Comparison of ENCODE assay signal across 17 cellular contexts in genomic region chr18:75201936-75202335, GRCh38. TPM values are rescaled to one million over a fixed set of nuclear protein-coding genes. Genes with fewer than 3 reads are reported as not detected.
A peak's percentile ranks its signal among the peaks of the same experiment; 100 is the strongest.
DNase-seq lines count a peak whose midpoint lies in the region; ATAC-seq, FAIRE-seq and TF ChIP-seq lines count a peak whose summit lies in the region.
"Had no signal": no experiment of that assay in that cellular context is flagged by ENCODE, and none has a peak within 500 bp of the region (broad histone marks: within the 10 kb centered on the region; RNA-seq: fewer than 3 reads in every experiment).

No MANE protein-coding gene starts in this region.

- H3K36me3 ChIP-seq in endothelial cell of umbilical vein (ENCODE audit: control insufficient read depth in 2 of 2, extremely low read depth in 1 of 2, insufficient read depth in 2 of 2, low read length in 2 of 2) (peaks cover 0 to 7% of the 10 kb centered on the region in 2 experiments), psoas muscle (ENCODE audit: insufficient read depth in 1 of 2, low read depth in 1 of 2) (peaks cover 0 to 8% of the 10 kb centered on the region in 2 donors), smooth muscle cell (ENCODE audit: low read depth) (no peaks in the 10 kb centered on the region)

- H3F3A ChIP-seq in smooth muscle cell (ENCODE audit: low read depth): peaks cover under 1% of the 10 kb centered on the region

- H4K20me1 ChIP-seq in endothelial cell of umbilical vein (replicated peaks; ENCODE audit: control insufficient read depth, extremely low read depth, insufficient read depth, low read length) (no peaks in the 10 kb centered on the region), smooth muscle cell (ENCODE audit: low read depth) (peaks cover 94% of the 10 kb centered on the region)

- H3K9me3 ChIP-seq in endothelial cell of umbilical vein (replicated peaks; ENCODE audit: control insufficient read depth, insufficient read depth, low read length) (no peaks in the 10 kb centered on the region), psoas muscle (no peaks in the 10 kb centered on the region), smooth muscle cell (replicated peaks; ENCODE audit: low read depth) (no peaks in the 10 kb centered on the region)
- H3K9me3 ChIP-seq: Caco-2 had no signal

- H2AFZ ChIP-seq in endothelial cell of umbilical vein (ENCODE audit: low read depth, low read length) (peak overlapping the region; percentile 27), smooth muscle cell (ENCODE audit: low read depth) (no peak overlapping the region)
- H2AFZ ChIP-seq: GM23248 had no signal

- CTCF ChIA-PET in endothelial cell of umbilical vein (lab: Charles Lee): interaction anchor here (1.0 kb wide), 1 partner anchor 278 kb away, joined by 3 read pairs; no protein-coding TSS in a partner anchor

- no peak for FAIRE-seq in endothelial cell of umbilical vein (lab: Jason Lieb, UNC)

- H3K79me2 ChIP-seq in endothelial cell of umbilical vein (ENCODE audit: control insufficient read depth, insufficient read depth, low read length) (peaks cover 51% of the 10 kb centered on the region), smooth muscle cell (ENCODE audit: low read depth) (peaks cover 86% of the 10 kb centered on the region)

- no peak for TF ChIP-seq CTCF in endothelial cell of umbilical vein (IDR thresholded peaks at IDR 0.05; ENCODE audit: extremely low read depth in 1 of 2, insufficient read depth in 1 of 2, low read depth in 1 of 2, low read length in 2 of 2)
- TF ChIP-seq CTCF in psoas muscle (IDR thresholded peaks at IDR 0.05): peak; percentile 17
- no peak for TF ChIP-seq CTCF in smooth muscle cell (IDR thresholded peaks at IDR 0.05; ENCODE audit: borderline replicate concordance, insufficient read depth, poor library complexity, severe bottlenecking)

- dilution Hi-C loops in endothelial cell of umbilical vein (cut with MboI; ENCODE audit: extremely low pct_ligation_motif_present, low sequenced_read_pairs): no loop called here

- H3K27ac ChIP-seq in endothelial cell of umbilical vein (ENCODE audit: insufficient read depth, low read depth, low read length) (no peak overlapping the region), psoas muscle (peak overlapping the region; percentile 99), smooth muscle cell (ENCODE audit: low read depth) (no peak overlapping the region)
- H3K27ac ChIP-seq: GM23248 had no signal

- H3K4me2 ChIP-seq in endothelial cell of umbilical vein (ENCODE audit: insufficient read depth, low read length) (peak overlapping the region; percentile 8), smooth muscle cell (no peak overlapping the region)

- H3K4me3 ChIP-seq in endothelial cell of umbilical vein (replicated peaks in 1 of 3; ENCODE audit: insufficient read depth in 1 of 3, low read depth in 1 of 3, low read length in 3 of 3) (no peak overlapping the region), psoas muscle (peak overlapping the region; percentile 87), smooth muscle cell (no peak overlapping the region)
- H3K4me3 ChIP-seq: GM23248 had no signal

- no peak overlapping the region for H3K9ac ChIP-seq in endothelial cell of umbilical vein (replicated peaks; ENCODE audit: extremely low read depth, insufficient read depth, low read length)
- H3K9ac ChIP-seq in smooth muscle cell (ENCODE audit: low read depth): no peak overlapping the region

- BruUV-seq in endothelial cell of umbilical vein (replicated peaks; lab: Mats Ljungman, UMichigan): no TSS peak

- peaks cover 33% of the 10 kb centered on the region for H3K4me1 ChIP-seq in endothelial cell of umbilical vein (ENCODE audit: control insufficient read depth, extremely low read depth, insufficient read depth, low read length)
- peaks cover 71% of the 10 kb centered on the region for H3K4me1 ChIP-seq in psoas muscle
- H3K4me1 ChIP-seq in smooth muscle cell (ENCODE audit: low read depth): peaks cover 16% of the 10 kb centered on the region
- H3K4me1 ChIP-seq: Caco-2 had no signal

- POLR2A ChIA-PET in endothelial cell of umbilical vein (lab: Charles Lee): no interaction called here

- 30 to 40% (median 36%) methylated on average over 8 of the region's 8 CpGs for WGBS in psoas muscle, 3 donors
- 89% methylated on average over 8 of the region's 8 CpGs for WGBS in smooth muscle cell (ENCODE audit: low lambda C conversion rate)

- intact Hi-C loops in endothelial cell of umbilical vein (cut with micrococcal nuclease) (loop anchor here (10.0 kb wide), 2 partner anchors 367 to 707 kb away; partner anchors contain the start of gene CNDP2), psoas muscle (cut with DNase I) (loop anchor here in 1 of 2 donors (5.0 kb wide), 1 partner anchor 40 kb away; no protein-coding TSS in a partner anchor), sciatic nerve (cut with DNase I) (no loop called here)

- H3K9me1 ChIP-seq in endothelial cell of umbilical vein (replicated peaks; ENCODE audit: control insufficient read depth, extremely low read depth, insufficient read depth, low read length): no peaks in the 10 kb centered on the region

- DNase-seq in EL: peak; percentile 12
- peak; percentile 46 for DNase-seq in NCI-H2107 (lab: John Stamatoyannopoulos, UW)
- DNase-seq in endothelial cell of umbilical vein (ENCODE audit: low read depth, low spot score): no peak
- peak; percentile 67 to 87 for DNase-seq in psoas muscle
- no peak for DNase-seq in activated CD4-positive, CD25-positive, alpha-beta regulatory T cell treated with anti-CD3 and anti-CD28 coated beads, Interleukin-2, amount 50 U/mL, for 72 hours
- no peak for DNase-seq in sciatic nerve (ENCODE audit: low spot score)
- no peak for DNase-seq in smooth muscle cell (lab: John Stamatoyannopoulos, UW; ENCODE audit: unreplicated experiment)
- no peak for DNase-seq in 8988T
- DNase-seq: activated CD8-positive, alpha-beta T cell treated with anti-CD3 and anti-CD28 coated beads, Interleukin-2, amount 10 ng/mL, durations not matched to agents 7 days and 5 days; Caco-2; cerebellar nuclear complex; GM23248; Karpas-422; naive thymus-derived CD4-positive, alpha-beta T cell; NCI-H1694 treated with DMSO at 0.1 percent for 48 hours; NCI-H82; SW 1271 had no signal

- no peak for TF ChIP-seq POLR2A in endothelial cell of umbilical vein (IDR thresholded peaks at IDR 0.05; ENCODE audit: low read depth, low read length)

- ATAC-seq in psoas muscle (peak; percentile 85 to 95 (median 88)), sciatic nerve (no peak)
- ATAC-seq: activated CD8-positive, alpha-beta T cell treated with anti-CD3 and anti-CD28 coated beads, Interleukin-2, amount 10 ng/mL, durations not matched to agents 7 days and 5 days; naive thymus-derived CD4-positive, alpha-beta T cell had no signal

- H3K27me3 ChIP-seq in endothelial cell of umbilical vein (ENCODE audit: control insufficient read depth in 2 of 2, insufficient read depth in 2 of 2, low read length in 2 of 2) (no peaks in the 10 kb centered on the region), psoas muscle (ENCODE audit: insufficient read depth in 3 of 3, low read length in 2 of 3) (no peaks in the 10 kb centered on the region), smooth muscle cell (ENCODE audit: low read depth) (no peaks in the 10 kb centered on the region)

TF ChIP-seq in endothelial cell of umbilical vein, 7 proteins besides CTCF, POLR2A, EP300 and RAD21:
- TF ChIP-seq GATA2 (IDR thresholded peaks at IDR 0.05; ENCODE audit: insufficient read depth, insufficient read length, low read depth, low read length) (no peak), FOS (IDR thresholded peaks at IDR 0.05; ENCODE audit: borderline replicate concordance, insufficient read depth, low read length) (no peak), POLR2AphosphoS5 (IDR thresholded peaks at IDR 0.05; ENCODE audit: insufficient read depth, low read depth, low read length) (no peak), MYC (IDR thresholded peaks at IDR 0.05; ENCODE audit: low read depth, low read length) (no peak), EZH2 (IDR thresholded peaks at IDR 0.05; ENCODE audit: borderline replicate concordance, low read depth, low read length, severe bottlenecking) (no peak), JUN (IDR thresholded peaks at IDR 0.05; ENCODE audit: borderline replicate concordance, insufficient read depth, insufficient read length, low read depth) (no peak), MAX (IDR thresholded peaks at IDR 0.05; ENCODE audit: insufficient read depth, insufficient read length) (no peak)

RNA-seq across cellular contexts. Expression of gene PTGR3, which starts 7.0 kb away (rescaled TPM):
- 18.3 and 21.9 TPM in 2 replicates for total RNA-seq in endothelial cell of umbilical vein
- polyA plus RNA-seq in endothelial cell of umbilical vein: 10.0 and 13.9 TPM in 2 replicates
- polyA plus RNA-seq in endothelial cell of umbilical vein (2011; cell fraction: cytosol; rRNA removed): 13.9 and 14.1 TPM in 2 replicates
- polyA plus RNA-seq in endothelial cell of umbilical vein (2011; cell fraction: nucleus; rRNA removed): 37.1 and 46.1 TPM in 2 replicates
- 15.8 and 20.0 TPM in 2 replicates for polyA plus RNA-seq in endothelial cell of umbilical vein (2012)
- 27.0 and 27.8 TPM in 2 replicates for polyA minus RNA-seq in endothelial cell of umbilical vein
- polyA minus RNA-seq in endothelial cell of umbilical vein (2011; cell fraction: cytosol; rRNA and poly(A)+ RNA removed): 19.0 TPM
- 16.1 and 17.8 TPM in 2 replicates for polyA minus RNA-seq in endothelial cell of umbilical vein (2011; cell fraction: nucleus; rRNA and poly(A)+ RNA removed)
- 10 to 100 TPM; 29.0 to 66.4 (median 52.8) TPM for total RNA-seq in psoas muscle
- 10 to 100 TPM; 20.6 to 31.7 (median 23.6) TPM for polyA plus RNA-seq in psoas muscle
- 31.6 TPM for total RNA-seq in sciatic nerve
- 32.9 and 35.0 TPM in 2 replicates for total RNA-seq in smooth muscle cell
- polyA plus RNA-seq in smooth muscle cell: 29.6 and 29.7 TPM in 2 replicates

RNA-seq across cellular contexts. Expression of gene TSHZ1, which starts 8.7 kb away (rescaled TPM):
- total RNA-seq in endothelial cell of umbilical vein (10.2 and 11.4 TPM in 2 replicates), psoas muscle (1 to 10 TPM; 7.8 to 9.9 (median 9.8) TPM), sciatic nerve (25.4 TPM), smooth muscle cell (25.1 and 26.1 TPM in 2 replicates)
- polyA plus RNA-seq in endothelial cell of umbilical vein (3.7 and 4.2 TPM in 2 replicates), psoas muscle (10 to 100 TPM in 1 of 3 donors, 1 to 10 TPM in 2; 2.0 to 10.5 (median 3.2) TPM), smooth muscle cell (20.7 and 21.3 TPM in 2 replicates)
- 4.4 and 4.6 TPM in 2 replicates for polyA plus RNA-seq in endothelial cell of umbilical vein (2011; cell fraction: cytosol; rRNA removed)
- 5.1 TPM in 2 replicates for polyA plus RNA-seq in endothelial cell of umbilical vein (2011; cell fraction: nucleus; rRNA removed)
- 6.3 and 7.3 TPM in 2 replicates for polyA plus RNA-seq in endothelial cell of umbilical vein (2012)
- 5.9 and 6.0 TPM in 2 replicates for polyA minus RNA-seq in endothelial cell of umbilical vein
- 6.5 TPM for polyA minus RNA-seq in endothelial cell of umbilical vein (2011; cell fraction: cytosol; rRNA and poly(A)+ RNA removed)
- 4.7 and 6.0 TPM in 2 replicates for polyA minus RNA-seq in endothelial cell of umbilical vein (2011; cell fraction: nucleus; rRNA and poly(A)+ RNA removed)

Comparison
In these comparisons a context has a peak if more than half of its experiments do, and no peak if none do; other contexts are left out.
1. DNase-seq: peak in EL (single experiment), NCI-H2107 (single experiment) and psoas muscle (2 of 2); none in endothelial cell of umbilical vein (single experiment), activated CD4-positive, CD25-positive, alpha-beta regulatory T cell treated with anti-CD3 and anti-CD28 coated beads, Interleukin-2, amount 50 U/mL, for 72 hours (single experiment), sciatic nerve (single experiment), smooth muscle cell (single experiment) and 8988T (single experiment).